Comparison of ENCODE assay signal across 21 cellular contexts in the genomic region with DNA sequence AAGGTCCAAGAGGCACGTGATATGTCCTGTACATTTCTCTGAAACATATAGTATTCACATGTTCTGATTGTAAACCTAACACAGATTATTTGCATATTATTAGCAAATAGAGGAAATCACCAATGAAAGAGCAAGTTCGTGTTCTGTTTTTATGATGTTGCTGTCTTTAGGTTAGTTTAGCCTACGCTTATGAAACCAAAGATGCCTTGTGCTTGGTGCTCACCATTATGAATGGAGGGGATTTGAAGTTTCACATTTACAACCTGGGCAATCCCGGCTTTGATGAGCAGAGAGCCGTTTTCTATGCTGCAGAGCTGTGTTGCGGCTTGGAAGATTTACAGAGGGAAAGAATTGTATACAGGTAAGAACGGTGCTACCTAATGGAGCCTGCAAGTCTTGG. TPM values are rescaled to one million over a fixed set of nuclear protein-coding genes. Genes with fewer than 3 reads are reported as not detected.
DNase-seq lines count a peak whose midpoint lies in the region; ATAC-seq and TF ChIP-seq lines count a peak whose summit lies in the region.
"Had no signal": no experiment of that assay in that cellular context is flagged by ENCODE, and none has a peak within 500 bp of the region (broad histone marks: within the 10 kb centered on the region; RNA-seq: fewer than 3 reads in every experiment).

No MANE protein-coding gene starts in this region.

- peak; percentile 44 for ATAC-seq in HG02885 (IDR thresholded peaks at IDR 0.05; ENCODE audit: poor library complexity, unreplicated experiment)
- peak; percentile 25 for ATAC-seq in activated T-helper 17 cell treated with anti-CD3 and anti-CD28 coated beads, Interleukin-2, amount 50 U/mL, for 72 hours (replicated peaks)
- ATAC-seq in stimulated activated memory B cell treated with anti-CD40 and anti-IgM and Interleukin-4, amounts not matched to agents 10 μg/mL and 1 μg/mL and 100 μg/mL, for 72 hours: peak; percentile 60
- ATAC-seq: GM23338, HCT116, K562 had no signal

- H3K9me3 Mint-ChIP-seq in activated T-helper 17 cell treated with anti-CD3 and anti-CD28 coated beads, Interleukin-2, amount 50 U/mL, for 72 hours: peaks cover 3% of the 10 kb centered on the region
- peaks cover 9% of the 10 kb centered on the region for H3K9me3 Mint-ChIP-seq in stimulated activated memory B cell treated with anti-CD40 and anti-IgM and Interleukin-4, amounts not matched to agents 10 μg/mL and 1 μg/mL and 100 μg/mL, for 72 hours
- H3K9me3 Mint-ChIP-seq: GM23338 had no signal

- H3K36me3 ChIP-seq in MG63: no peaks in the 10 kb centered on the region
- H3K36me3 ChIP-seq: BLaER1 had no signal

- H3K4me3 ChIP-seq in GM12865 (ENCODE audit: low read depth, low read length) (no peak overlapping the region), MG63 (no peak overlapping the region)
- H3K4me3 ChIP-seq: BLaER1, GM23338, K562 had no signal

- H3K27me3 Mint-ChIP-seq in activated T-helper 17 cell treated with anti-CD3 and anti-CD28 coated beads, Interleukin-2, amount 50 U/mL, for 72 hours: peaks cover 17% of the 10 kb centered on the region
- H3K27me3 Mint-ChIP-seq in stimulated activated memory B cell treated with anti-CD40 and anti-IgM and Interleukin-4, amounts not matched to agents 10 μg/mL and 1 μg/mL and 100 μg/mL, for 72 hours: peaks cover 49% of the 10 kb centered on the region

- no peak overlapping the region for H3K27ac Mint-ChIP-seq in activated T-helper 17 cell treated with anti-CD3 and anti-CD28 coated beads, Interleukin-2, amount 50 U/mL, for 72 hours
- H3K27ac Mint-ChIP-seq in stimulated activated memory B cell treated with anti-CD40 and anti-IgM and Interleukin-4, amounts not matched to agents 10 μg/mL and 1 μg/mL and 100 μg/mL, for 72 hours: no peak overlapping the region
- H3K27ac Mint-ChIP-seq: CD14-positive monocyte; CD4-positive, alpha-beta memory T cell; GM23338; HFFc6 had no signal

- H3K27me3 ChIP-seq in MG63: no peaks in the 10 kb centered on the region
- H3K27me3 ChIP-seq: BLaER1 had no signal

- H3K4me1 Mint-ChIP-seq in activated T-helper 17 cell treated with anti-CD3 and anti-CD28 coated beads, Interleukin-2, amount 50 U/mL, for 72 hours: peaks cover 9% of the 10 kb centered on the region
- H3K4me1 Mint-ChIP-seq in stimulated activated memory B cell treated with anti-CD40 and anti-IgM and Interleukin-4, amounts not matched to agents 10 μg/mL and 1 μg/mL and 100 μg/mL, for 72 hours: peaks cover 11% of the 10 kb centered on the region
- H3K4me1 Mint-ChIP-seq: CD14-positive monocyte had no signal

- H3K4me3 Mint-ChIP-seq in activated T-helper 17 cell treated with anti-CD3 and anti-CD28 coated beads, Interleukin-2, amount 50 U/mL, for 72 hours: no peak overlapping the region
- no peak overlapping the region for H3K4me3 Mint-ChIP-seq in stimulated activated memory B cell treated with anti-CD40 and anti-IgM and Interleukin-4, amounts not matched to agents 10 μg/mL and 1 μg/mL and 100 μg/mL, for 72 hours
- H3K4me3 Mint-ChIP-seq: CD14-positive monocyte; CD4-positive, alpha-beta memory T cell; GM23338; HFFc6 had no signal

- H3K9me3 ChIP-seq in MG63: no peaks in the 10 kb centered on the region
- H3K9me3 ChIP-seq: BLaER1 had no signal

- DNase-seq in GM12865 (ENCODE audit: low read depth) (peak; percentile 35), MG63 (no peak)
- DNase-seq in stimulated activated naive CD4-positive, alpha-beta T cell (lab: John Stamatoyannopoulos, UW): no peak
- no peak for DNase-seq in activated CD4-positive, alpha-beta T cell treated with anti-CD3 and anti-CD28 coated beads, Interleukin-2, amount 50 U/mL, for 4 hours
- DNase-seq: 8988T; CD4-positive, alpha-beta memory T cell; DMS79 treated with DMSO at 0.1 percent for 48 hours; GF-D8; H7; HFFc6; IMR-90 had no signal

- H3K36me3 Mint-ChIP-seq in activated T-helper 17 cell treated with anti-CD3 and anti-CD28 coated beads, Interleukin-2, amount 50 U/mL, for 72 hours (ENCODE audit: low read depth): no peaks in the 10 kb centered on the region
- H3K36me3 Mint-ChIP-seq in stimulated activated memory B cell treated with anti-CD40 and anti-IgM and Interleukin-4, amounts not matched to agents 10 μg/mL and 1 μg/mL and 100 μg/mL, for 72 hours: peaks cover 9% of the 10 kb centered on the region
- H3K36me3 Mint-ChIP-seq: CD14-positive monocyte; CD4-positive, alpha-beta memory T cell had no signal

- no peak for TF ChIP-seq CTCF in GM12865 (IDR thresholded peaks at IDR 0.05; ENCODE audit: insufficient read depth, low read depth, low read length, missing control alignments)

RNA-seq across cellular contexts. Expression of a gene that starts 54.9 kb away (rescaled TPM):
- not detected for total RNA-seq in activated T-helper 17 cell treated with anti-CD3 and anti-CD28 coated beads, Interleukin-2, amount 50 U/mL, for 72 hours
- total RNA-seq in MG63 (2014; rRNA removed; shearing (Covaris generic); ENCODE audit: low replicate concordance): not detected in 2 replicates
- total RNA-seq: A673; CD4-positive, alpha-beta memory T cell; GM23338; H7; HFFc6; HT1080; IMR-90; K562 had no signal

RNA-seq across cellular contexts. Expression of a gene that starts 55.0 kb away (rescaled TPM):
- total RNA-seq in activated T-helper 17 cell treated with anti-CD3 and anti-CD28 coated beads, Interleukin-2, amount 50 U/mL, for 72 hours: 10 to 100 TPM; 58.2 to 63.4 TPM
- 6.4 and 8.1 TPM in 2 replicates for total RNA-seq in MG63 (2014; rRNA removed; shearing (Covaris generic); ENCODE audit: low replicate concordance)

RNA-seq across cellular contexts. Expression of a gene that starts 56.1 kb away (rescaled TPM):
- 1 to 10 TPM; 3.2 to 5.7 TPM for total RNA-seq in activated T-helper 17 cell treated with anti-CD3 and anti-CD28 coated beads, Interleukin-2, amount 50 U/mL, for 72 hours
- total RNA-seq in MG63 (2014; rRNA removed; shearing (Covaris generic); ENCODE audit: low replicate concordance): 2.6 and 3.7 TPM in 2 replicates

RNA-seq across cellular contexts. Expression of a gene that starts 56.3 kb away (rescaled TPM):
- total RNA-seq in activated T-helper 17 cell treated with anti-CD3 and anti-CD28 coated beads, Interleukin-2, amount 50 U/mL, for 72 hours: 10 to 100 TPM; 86.5 to 96.8 TPM
- total RNA-seq in MG63 (2014; rRNA removed; shearing (Covaris generic); ENCODE audit: low replicate concordance): 32.5 and 45.2 TPM in 2 replicates
